Comparison of ENCODE assay signal across 21 cellular contexts in genomic region chr10:22222236-22223190, GRCh38. TPM values are rescaled to one million over a fixed set of nuclear protein-coding genes. Genes with fewer than 3 reads are reported as not detected.
DNase-seq lines count a peak whose midpoint lies in the region; ATAC-seq and TF ChIP-seq lines count a peak whose summit lies in the region.
"Had no signal": no experiment of that assay in that cellular context is flagged by ENCODE, and none has a peak within 500 bp of the region (broad histone marks: within the 10 kb centered on the region; RNA-seq: fewer than 3 reads in every experiment).

No MANE protein-coding gene starts in this region.

- H3K27me3 Mint-ChIP-seq in stimulated activated naive CD8-positive, alpha-beta T cell treated with anti-CD3 and anti-CD28 coated beads, Interleukin-15, amount 100 ng/mL, for 72 hours = peaks cover 38% of the 10 kb centered on the region

- peak overlapping the region in 1 of 2 donors; percentile 95 for H3K27ac Mint-ChIP-seq in stimulated activated naive CD8-positive, alpha-beta T cell treated with anti-CD3 and anti-CD28 coated beads, Interleukin-15, amount 100 ng/mL, for 72 hours
- H3K27ac Mint-ChIP-seq: GM23338; natural killer cell treated with Interleukin-12 subunit alpha and Interleukin-12 subunit beta and Interleukin-15 and Interleukin-18, amount 100 ng/mL, for 72 hours had no signal

- DNase-seq in stimulated activated CD4-positive, alpha-beta T cell treated with anti-CD3 and anti-CD28 coated beads, Interleukin-15, amount 100 ng/mL, for 24 hours = peak; percentile 13
- DNase-seq in stimulated activated CD4-positive, alpha-beta T cell treated with anti-CD3 and anti-CD28 coated beads, Interleukin-12 subunit alpha, Interleukin-12 subunit beta, amount 100 ng/mL, for 4 hours = no peak
- DNase-seq in stimulated activated naive CD8-positive, alpha-beta T cell treated with anti-CD3 and anti-CD28 coated beads, Interleukin-15, amount 100 ng/mL, for 72 hours = no peak
- DNase-seq in NCI-H2227 treated with DMSO at 0.1 percent for 48 hours (lab: John Stamatoyannopoulos, UW) (no peak), heart right ventricle (no peak)
- DNase-seq: BE2C; hippocampal formation; IMR-90; NCI-H1092 treated with DMSO at 0.1 percent for 48 hours; NCI-H446; Peyer's patch; retina; stimulated activated naive CD4-positive, alpha-beta T cell treated with Interleukin-2 at 50 U/mL for 16 hours had no signal

- WGBS in heart right ventricle, 2 donors = 83 to 87% methylated on average over 5 of the region's 5 CpGs

- intact Hi-C loops in heart right ventricle (cut with DNase I) = loop anchor here in 2 of 10 donors (10.0 kb wide), 2 partner anchors 122 to 218 kb away; partner anchors contain the start of genes DNAJC1 (in 1 of the 2) and SPAG6 (in 1 of the 2)

- peaks cover 22% of the 10 kb centered on the region for H3K4me1 Mint-ChIP-seq in stimulated activated naive CD8-positive, alpha-beta T cell treated with anti-CD3 and anti-CD28 coated beads, Interleukin-15, amount 100 ng/mL, for 72 hours
- H3K4me1 Mint-ChIP-seq: GM23338 had no signal

- no peaks in the 10 kb centered on the region for H3K36me3 ChIP-seq in heart right ventricle
- H3K36me3 ChIP-seq: BE2C, Peyer's patch had no signal

- H3K4me3 ChIP-seq in heart right ventricle = no peak overlapping the region
- H3K4me3 ChIP-seq: GM23338, Peyer's patch had no signal

- peaks cover 0 to 5% (median 0%) of the 10 kb centered on the region in 11 donors for H3K9me3 ChIP-seq in heart right ventricle
- H3K9me3 ChIP-seq: BE2C, Peyer's patch had no signal

- H3K4me1 ChIP-seq in heart right ventricle = no peaks in the 10 kb centered on the region
- H3K4me1 ChIP-seq: BE2C, Peyer's patch had no signal

- no peak for TF ChIP-seq CTCF in heart right ventricle (IDR thresholded peaks at IDR 0.05)

- peaks cover 5 to 13% of the 10 kb centered on the region in 2 donors for H3K9me3 Mint-ChIP-seq in stimulated activated naive CD8-positive, alpha-beta T cell treated with anti-CD3 and anti-CD28 coated beads, Interleukin-15, amount 100 ng/mL, for 72 hours
- H3K9me3 Mint-ChIP-seq: GM23338; natural killer cell treated with Interleukin-12 subunit alpha and Interleukin-12 subunit beta and Interleukin-15 and Interleukin-18, amount 100 ng/mL, for 72 hours had no signal

- peak overlapping the region; percentile 16 to 54 for H3K4me3 Mint-ChIP-seq in stimulated activated naive CD8-positive, alpha-beta T cell treated with anti-CD3 and anti-CD28 coated beads, Interleukin-15, amount 100 ng/mL, for 72 hours
- H3K4me3 Mint-ChIP-seq: GM23338; natural killer cell treated with Interleukin-12 subunit alpha and Interleukin-12 subunit beta and Interleukin-15 and Interleukin-18, amount 100 ng/mL, for 72 hours had no signal

- no peaks in the 10 kb centered on the region for H3K27me3 ChIP-seq in heart right ventricle
- H3K27me3 ChIP-seq: BE2C, Peyer's patch had no signal

- no peak overlapping the region for H3K27ac ChIP-seq in heart right ventricle
- H3K27ac ChIP-seq: Peyer's patch had no signal

- ATAC-seq in GM21447 (IDR thresholded peaks at IDR 0.05; ENCODE audit: unreplicated experiment) = peak; percentile 90
- ATAC-seq in HG03354 (IDR thresholded peaks at IDR 0.05; ENCODE audit: poor library complexity, severe bottlenecking, unreplicated experiment) = peak; percentile 83
- peak; percentile 90 for ATAC-seq in stimulated activated naive CD8-positive, alpha-beta T cell treated with anti-CD3 and anti-CD28 coated beads, Interleukin-15, amount 100 ng/mL, for 72 hours
- ATAC-seq in HG02840 (IDR thresholded peaks at IDR 0.05; ENCODE audit: low FRiP score, unreplicated experiment) = no peak
- ATAC-seq in heart right ventricle = no peak
- ATAC-seq: esophagus mucosa, GM23338 had no signal

RNA-seq across cellular contexts. Expression of gene EBLN1, which starts 4.7 kb away (rescaled TPM):
- not detected for total RNA-seq in heart right ventricle
- polyA plus RNA-seq in heart right ventricle = not detected
- total RNA-seq: esophagus mucosa; GM23338; IMR-90; lower leg skin; natural killer cell treated with Interleukin-12 subunit alpha and Interleukin-12 subunit beta and Interleukin-15 and Interleukin-18, amount 100 ng/mL, for 72 hours; Peyer's patch; T-helper 2 cell treated with Interferon-gamma antibody and Interleukin-4, amounts not matched to agents 100 ng/mL and 5 ng/mL, for 36 hours had no signal
- polyA plus RNA-seq: GM23338, IMR-90 had no signal

Comparison
In these comparisons a context has a peak if more than half of its experiments do, and no peak if none do; other contexts are left out.
1. ATAC-seq: peak in GM21447 (single experiment), HG03354 (single experiment) and stimulated activated naive CD8-positive, alpha-beta T cell treated with anti-CD3 and anti-CD28 coated beads, Interleukin-15, amount 100 ng/mL, for 72 hours (single experiment); none in HG02840 (single experiment) and heart right ventricle (0 of 8).